ENCODE assay signal across 16 cellular contexts in genomic region chr9:122944960-122945888, GRCh38. TPM values are rescaled to one million over a fixed set of nuclear protein-coding genes. Genes with fewer than 3 reads are reported as not detected.
A peak's percentile ranks its signal among the peaks of the same experiment; 100 is the strongest.
DNase-seq lines count a peak whose midpoint lies in the region; ATAC-seq and TF ChIP-seq lines count a peak whose summit lies in the region.
"Had no signal": no experiment of that assay in that cellular context is flagged by ENCODE, and none has a peak within 500 bp of the region (broad histone marks: within the 10 kb centered on the region; RNA-seq: fewer than 3 reads in every experiment).

No MANE protein-coding gene starts in this region.

- no peak overlapping the region for H3K4me3 Mint-ChIP-seq in activated T-helper 2 cell treated with anti-CD3 and anti-CD28 coated beads, Interferon-gamma antibody, Interleukin-2, Interleukin-4, amounts not matched to agents 10 μg/mL and 5 μg/mL and 100 μg/mL, durations not matched to agents 14 hours and 24 hours and 36 hours (ENCODE audit: low read depth)
- H3K4me3 Mint-ChIP-seq in mesothelial cell of epicardium, result no peak overlapping the region
- H3K4me3 Mint-ChIP-seq: stimulated activated memory B cell treated with anti-CD40 and anti-IgM and Interleukin-4, amounts not matched to agents 10 μg/mL and 1 μg/mL and 100 μg/mL, for 72 hours had no signal

- H3K27ac ChIP-seq in DND-41 (ENCODE audit: low read length) (peak overlapping the region; percentile 32; the same call in 1 of the 2 replicates), HL-60 (replicated peaks) (peak overlapping the region; percentile 1; the same call in 1 of the 2 replicates)
- H3K27ac ChIP-seq: lower lobe of right lung had no signal

- no peaks in the 10 kb centered on the region for H3K36me3 ChIP-seq in DND-41 (ENCODE audit: insufficient read depth, low read length)

- H3K27me3 ChIP-seq in DND-41 (ENCODE audit: insufficient read depth, low read length, poor library complexity), result no peaks in the 10 kb centered on the region
- H3K27me3 ChIP-seq in HL-60 (ENCODE audit: insufficient read depth, poor library complexity, severe bottlenecking), result no peaks in the 10 kb centered on the region

- peaks cover 9% of the 10 kb centered on the region for H3K36me3 Mint-ChIP-seq in activated T-helper 2 cell treated with anti-CD3 and anti-CD28 coated beads, Interferon-gamma antibody, Interleukin-2, Interleukin-4, amounts not matched to agents 10 μg/mL and 5 μg/mL and 100 μg/mL, durations not matched to agents 14 hours and 24 hours and 36 hours (ENCODE audit: low read depth)
- H3K36me3 Mint-ChIP-seq in mesothelial cell of epicardium, result no peaks in the 10 kb centered on the region

- no peak overlapping the region for H3K4me3 ChIP-seq in DND-41 (ENCODE audit: low read depth in 1 of 2, low read length in 2 of 2)
- H3K4me3 ChIP-seq in HL-60 (replicated peaks; ENCODE audit: insufficient read depth, low read length), result no peak overlapping the region
- H3K4me3 ChIP-seq: lower lobe of right lung had no signal

- ATAC-seq in DND-41 (ENCODE audit: insufficient read depth, low read depth), result no peak
- no peak for ATAC-seq in HG03457 (IDR thresholded peaks at IDR 0.05; ENCODE audit: unreplicated experiment)
- no peak for ATAC-seq in sciatic nerve
- no peak for ATAC-seq in HG03095 (IDR thresholded peaks at IDR 0.05; ENCODE audit: unreplicated experiment)
- ATAC-seq: activated naive CD4-positive, alpha-beta T cell treated with anti-CD3 and anti-CD28 coated beads, Interleukin-2, amount 50 U/mL, for 72 hours; lower lobe of right lung; stimulated activated memory B cell treated with anti-CD40 and anti-IgM and Interleukin-4, amounts not matched to agents 10 μg/mL and 1 μg/mL and 100 μg/mL, for 72 hours had no signal

- no peak overlapping the region for H3K9ac ChIP-seq in DND-41 (ENCODE audit: low read depth, low read length)

- intact Hi-C loops in activated T-helper 2 cell treated with anti-CD3 and anti-CD28 coated beads, Interferon-gamma antibody, Interleukin-2, Interleukin-4, amounts not matched to agents 10 μg/mL and 5 μg/mL and 100 μg/mL, durations not matched to agents 14 hours and 24 hours and 36 hours (cut with micrococcal nuclease), result no loop called here
- intact Hi-C loops in sciatic nerve (cut with DNase I), result no loop called here

- H3K4me1 Mint-ChIP-seq in activated T-helper 2 cell treated with anti-CD3 and anti-CD28 coated beads, Interferon-gamma antibody, Interleukin-2, Interleukin-4, amounts not matched to agents 10 μg/mL and 5 μg/mL and 100 μg/mL, durations not matched to agents 14 hours and 24 hours and 36 hours (ENCODE audit: low read depth), result peaks cover 48% of the 10 kb centered on the region
- H3K4me1 Mint-ChIP-seq in mesothelial cell of epicardium, result peaks cover 46% of the 10 kb centered on the region

- no peaks in the 10 kb centered on the region for H3K27me3 Mint-ChIP-seq in activated T-helper 2 cell treated with anti-CD3 and anti-CD28 coated beads, Interferon-gamma antibody, Interleukin-2, Interleukin-4, amounts not matched to agents 10 μg/mL and 5 μg/mL and 100 μg/mL, durations not matched to agents 14 hours and 24 hours and 36 hours (ENCODE audit: low read depth)
- no peaks in the 10 kb centered on the region for H3K27me3 Mint-ChIP-seq in mesothelial cell of epicardium (ENCODE audit: low read depth)
- H3K27me3 Mint-ChIP-seq: IgD-negative memory B cell; stimulated activated memory B cell treated with anti-CD40 and anti-IgM and Interleukin-4, amounts not matched to agents 10 μg/mL and 1 μg/mL and 100 μg/mL, for 72 hours had no signal

- H3K27ac Mint-ChIP-seq in activated T-helper 2 cell treated with anti-CD3 and anti-CD28 coated beads, Interferon-gamma antibody, Interleukin-2, Interleukin-4, amounts not matched to agents 10 μg/mL and 5 μg/mL and 100 μg/mL, durations not matched to agents 14 hours and 24 hours and 36 hours, result peak overlapping the region; percentile 50
- H3K27ac Mint-ChIP-seq in mesothelial cell of epicardium, result peak overlapping the region; percentile 85
- H3K27ac Mint-ChIP-seq: activated naive CD4-positive, alpha-beta T cell treated with anti-CD3 and anti-CD28 coated beads, Interleukin-2, amount 50 U/mL, for 72 hours; stimulated activated memory B cell treated with anti-CD40 and anti-IgM and Interleukin-4, amounts not matched to agents 10 μg/mL and 1 μg/mL and 100 μg/mL, for 72 hours had no signal

- no peaks in the 10 kb centered on the region for H3K9me3 Mint-ChIP-seq in activated T-helper 2 cell treated with anti-CD3 and anti-CD28 coated beads, Interferon-gamma antibody, Interleukin-2, Interleukin-4, amounts not matched to agents 10 μg/mL and 5 μg/mL and 100 μg/mL, durations not matched to agents 14 hours and 24 hours and 36 hours
- H3K9me3 Mint-ChIP-seq in mesothelial cell of epicardium, result no peaks in the 10 kb centered on the region
- H3K9me3 Mint-ChIP-seq: activated naive CD4-positive, alpha-beta T cell treated with anti-CD3 and anti-CD28 coated beads, Interleukin-2, amount 50 U/mL, for 72 hours; IgD-negative memory B cell; stimulated activated memory B cell treated with anti-CD40 and anti-IgM and Interleukin-4, amounts not matched to agents 10 μg/mL and 1 μg/mL and 100 μg/mL, for 72 hours had no signal

- H3K4me2 ChIP-seq in DND-41 (ENCODE audit: insufficient read depth, low read length), result no peak overlapping the region; the same call in 1 of the 2 replicates

- TF ChIP-seq CTCF in DND-41 (IDR thresholded peaks at IDR 0.05; ENCODE audit: borderline replicate concordance, extremely low read depth, low read length, poor library complexity, severe bottlenecking) (no peak), HL-60 (IDR thresholded peaks at IDR 0.05; ENCODE audit: insufficient read depth, low read length) (no peak), mesothelial cell of epicardium (IDR thresholded peaks at IDR 0.05; ENCODE audit: unreplicated experiment) (no peak)

- DNase-seq in DND-41, result no peak
- DNase-seq in HL-60 (ENCODE audit: low read depth in 1 of 2, low spot score in 1 of 2), result no peak
- DNase-seq in activated T-helper 2 cell treated with anti-CD3 and anti-CD28 coated beads, Interferon-gamma antibody, Interleukin-2, Interleukin-4, amounts not matched to agents 10 μg/mL and 5 μg/mL and 100 μg/mL, durations not matched to agents 14 hours and 24 hours and 36 hours (ENCODE audit: low spot score), result no peak
- no peak for DNase-seq in mesothelial cell of epicardium (ENCODE audit: low spot score in 2 of 2, unreplicated experiment in 2 of 2)
- no peak for DNase-seq in sciatic nerve (ENCODE audit: low spot score)
- DNase-seq in EL, result no peak
- DNase-seq: activated CD8-positive, alpha-beta memory T cell treated with anti-CD3 and anti-CD28 coated beads for 24 hours; effector memory CD4-positive, alpha-beta T cell; foreskin melanocyte; lower lobe of right lung; SHP77 had no signal

- no peaks in the 10 kb centered on the region for H3K9me3 ChIP-seq in DND-41 (ENCODE audit: insufficient read depth, low read length, severe bottlenecking)
- H3K9me3 ChIP-seq: lower lobe of right lung had no signal

- peaks cover 8% of the 10 kb centered on the region; the same call in 1 of the 2 replicates for H4K20me1 ChIP-seq in DND-41 (ENCODE audit: insufficient read depth, low read length)

- peaks cover 86% of the 10 kb centered on the region for H3K79me2 ChIP-seq in DND-41 (ENCODE audit: insufficient read depth, low read length)

- H2AFZ ChIP-seq in DND-41 (ENCODE audit: low read depth, low read length), result no peak overlapping the region

- H3K4me1 ChIP-seq in DND-41 (ENCODE audit: insufficient read depth, low read length), result peaks cover 24% of the 10 kb centered on the region

RNA-seq across cellular contexts. Expression of gene RABGAP1, which starts 4.4 kb away (rescaled TPM):
- total RNA-seq in activated T-helper 2 cell treated with anti-CD3 and anti-CD28 coated beads, Interferon-gamma antibody, Interleukin-2, Interleukin-4, amounts not matched to agents 10 μg/mL and 5 μg/mL and 100 μg/mL, durations not matched to agents 14 hours and 24 hours and 36 hours, result 26.5 and 29.2 TPM in 2 replicates
- total RNA-seq in mesothelial cell of epicardium (79.6 to 88.1 TPM (median 84.5 TPM) in 3 replicates), sciatic nerve (96.0 TPM)

RNA-seq across cellular contexts. Expression of gene ZBTB26, which starts 13.9 kb away (rescaled TPM):
- total RNA-seq in activated T-helper 2 cell treated with anti-CD3 and anti-CD28 coated beads, Interferon-gamma antibody, Interleukin-2, Interleukin-4, amounts not matched to agents 10 μg/mL and 5 μg/mL and 100 μg/mL, durations not matched to agents 14 hours and 24 hours and 36 hours, result 7.4 and 8.2 TPM in 2 replicates
- total RNA-seq in mesothelial cell of epicardium (15.7 to 16.7 TPM (median 16.2 TPM) in 3 replicates), sciatic nerve (10.0 TPM)

RNA-seq across cellular contexts. Expression of gene ZBTB6, which starts 32.1 kb away (rescaled TPM):
- total RNA-seq in activated T-helper 2 cell treated with anti-CD3 and anti-CD28 coated beads, Interferon-gamma antibody, Interleukin-2, Interleukin-4, amounts not matched to agents 10 μg/mL and 5 μg/mL and 100 μg/mL, durations not matched to agents 14 hours and 24 hours and 36 hours, result 10.1 and 10.9 TPM in 2 replicates
- total RNA-seq in mesothelial cell of epicardium (9.6 to 10.4 TPM (median 10.2 TPM) in 3 replicates), sciatic nerve (9.5 TPM)

RNA-seq across cellular contexts. Expression of gene RC3H2, which starts 40.1 kb away (rescaled TPM):
- total RNA-seq in activated T-helper 2 cell treated with anti-CD3 and anti-CD28 coated beads, Interferon-gamma antibody, Interleukin-2, Interleukin-4, amounts not matched to agents 10 μg/mL and 5 μg/mL and 100 μg/mL, durations not matched to agents 14 hours and 24 hours and 36 hours, result 37.0 and 38.3 TPM in 2 replicates
- total RNA-seq in mesothelial cell of epicardium (67.9 to 68.6 TPM (median 68.3 TPM) in 3 replicates), sciatic nerve (62.7 TPM)
